ENCODE assay signal across 8 cellular contexts in genomic region chr22:46738961-46739870, GRCh38. TPM values are rescaled to one million over a fixed set of nuclear protein-coding genes. Genes with fewer than 3 reads are reported as not detected.
DNase-seq lines count a peak whose midpoint lies in the region; ATAC-seq, FAIRE-seq and TF ChIP-seq lines count a peak whose summit lies in the region.

No MANE protein-coding gene starts in this region.

- H3K4me3 ChIP-seq in SJSA1 (peak overlapping the region; percentile 99), astrocyte (ENCODE audit: insufficient read depth, low read depth, low read length) (peak overlapping the region; percentile 82), iPS-18a (ENCODE audit: low read length) (peak overlapping the region; percentile 57), spleen (peak overlapping the region; percentile 60 to 98 (median 84))

- H3K4me2 ChIP-seq in astrocyte (ENCODE audit: low read length) = peak overlapping the region; percentile 98

- intact Hi-C loops in spleen (cut with DNase I; ENCODE audit: low total_unique reads) = no loop called here

- H3K79me2 ChIP-seq in astrocyte (ENCODE audit: insufficient read depth, low read length) = peaks cover 42% of the 10 kb centered on the region

- H3K9me3 ChIP-seq in SJSA1 (replicated peaks) (peaks cover 4% of the 10 kb centered on the region; the same call in 1 of the 2 replicates), astrocyte (ENCODE audit: insufficient read depth, low read depth, low read length) (no peaks in the 10 kb centered on the region), iPS-18a (ENCODE audit: control insufficient read depth, low read depth, low read length) (no peaks in the 10 kb centered on the region), spleen (peaks cover 0 to 7% (median 2%) of the 10 kb centered on the region in 8 donors)

- peaks cover 2% of the 10 kb centered on the region for H3K36me3 Mint-ChIP-seq in astrocyte (ENCODE audit: low read depth, unreplicated experiment)

- TF ChIP-seq CTCF in astrocyte (IDR thresholded peaks at IDR 0.05; ENCODE audit: insufficient read depth, low read depth, low read length) (peak; percentile 7), spleen (IDR thresholded peaks at IDR 0.05 in 8 of 11, conservative IDR thresholded peaks at IDR 0.05 in 3 of 11) (peak in 6 of 11 experiments; percentile 23 to 61 (median 38))

- H2AFZ ChIP-seq in astrocyte (ENCODE audit: low read depth, low read length) = peak overlapping the region; percentile 68

- FAIRE-seq in astrocyte (lab: Jason Lieb, UNC) = no peak

- H3K4me3 Mint-ChIP-seq in astrocyte (ENCODE audit: unreplicated experiment) = peak overlapping the region; percentile 83

- H3K27ac ChIP-seq in SJSA1 (no peak overlapping the region), astrocyte (ENCODE audit: low read depth, low read length) (peak overlapping the region; percentile 38), iPS-18a (ENCODE audit: low read length) (no peak overlapping the region), spleen (peak overlapping the region; percentile 82 to 97 (median 92))

- peaks cover 33% of the 10 kb centered on the region for H4K20me1 ChIP-seq in astrocyte (ENCODE audit: insufficient read depth, low read length)

- no peak for TF ChIP-seq POLR2A in spleen (IDR thresholded peaks at IDR 0.05)

- DNase-seq in Ammon's horn (ENCODE audit: low spot score) (peak; percentile 50), SJSA1 (ENCODE audit: low read depth in 1 of 2, low spot score in 2 of 2) (peak; percentile 60 to 74), astrocyte (ENCODE audit: low read depth) (no peak), spleen (no peak), 8988T (no peak), cortex of kidney (lab: John Stamatoyannopoulos, UW) (no peak)

- H3K36me3 ChIP-seq in SJSA1 (peaks cover 17% of the 10 kb centered on the region), astrocyte (ENCODE audit: insufficient read depth, low read length) (no peaks in the 10 kb centered on the region), iPS-18a (ENCODE audit: control insufficient read depth, low read depth, low read length) (no peaks in the 10 kb centered on the region), spleen (no peaks in the 10 kb centered on the region)

- peaks cover 21% of the 10 kb centered on the region for H3K4me1 ChIP-seq in SJSA1 (replicated peaks)
- H3K4me1 ChIP-seq in astrocyte (ENCODE audit: insufficient read depth, low read length) = peaks cover 34% of the 10 kb centered on the region
- H3K4me1 ChIP-seq in iPS-18a (ENCODE audit: control insufficient read depth, low read depth, low read length) = peaks cover 18% of the 10 kb centered on the region
- peaks cover 36 to 54% (median 47%) of the 10 kb centered on the region in 6 donors for H3K4me1 ChIP-seq in spleen

- H3K4me1 Mint-ChIP-seq in astrocyte (ENCODE audit: low read depth, unreplicated experiment) = peaks cover 6% of the 10 kb centered on the region

- H3K27me3 ChIP-seq in SJSA1 (replicated peaks) (no peaks in the 10 kb centered on the region), astrocyte (ENCODE audit: insufficient read depth, low read length) (no peaks in the 10 kb centered on the region), iPS-18a (ENCODE audit: control insufficient read depth, insufficient read depth, low read length) (no peaks in the 10 kb centered on the region), spleen (replicated peaks in 1 of 7) (no peaks in the 10 kb centered on the region)

- peak overlapping the region; percentile 76 for H3K9ac ChIP-seq in astrocyte (ENCODE audit: low read length)
- H3K9ac ChIP-seq in iPS-18a (ENCODE audit: low read length) = no peak overlapping the region

- H3K27ac Mint-ChIP-seq in astrocyte (ENCODE audit: unreplicated experiment) = peak overlapping the region; percentile 78

- peak; percentile 28 for ATAC-seq in HG02678 (IDR thresholded peaks at IDR 0.05; ENCODE audit: unreplicated experiment)

- 69 to 90% (median 78%) methylated on average over 18 to 26 of the region's 26 CpGs for WGBS in spleen, 5 donors

- H3K9me3 Mint-ChIP-seq in astrocyte (ENCODE audit: unreplicated experiment) = no peaks in the 10 kb centered on the region

- H3K27me3 Mint-ChIP-seq in astrocyte (ENCODE audit: low read depth, unreplicated experiment) = no peaks in the 10 kb centered on the region

RNA-seq across cellular contexts. Expression of gene CERK, which starts 1.2 kb away (rescaled TPM):
- 45.0 and 61.6 TPM in 2 replicates for total RNA-seq in SJSA1 (2014; rRNA removed; shearing (Covaris generic))
- 18.8 and 23.2 TPM in 2 replicates for total RNA-seq in astrocyte
- 10 to 100 TPM; 31.3 to 47.1 (median 40.6) TPM for total RNA-seq in spleen
- polyA plus RNA-seq in spleen = 10 to 100 TPM; 13.7 to 17.1 (median 14.5) TPM

RNA-seq across cellular contexts. Expression of gene TBC1D22A, which starts 23.2 kb away (rescaled TPM):
- 10.5 and 18.5 TPM in 2 replicates for total RNA-seq in SJSA1 (2014; rRNA removed; shearing (Covaris generic))
- total RNA-seq in astrocyte = 20.9 and 24.2 TPM in 2 replicates
- total RNA-seq in spleen = 10 to 100 TPM; 40.1 to 66.9 (median 54.8) TPM
- polyA plus RNA-seq in spleen = 10 to 100 TPM; 17.2 to 34.0 (median 25.9) TPM

Comparison
In these comparisons a context has a peak if more than half of its experiments do, and no peak if none do; other contexts are left out.
1. DNase-seq: peak in Ammon's horn (single experiment) and SJSA1 (2 of 2); none in astrocyte (single experiment), spleen (single experiment), 8988T (single experiment) and cortex of kidney (single experiment).
2. H3K27ac ChIP-seq: peak in astrocyte (single experiment) and spleen (8 of 8); none in SJSA1 (single experiment) and iPS-18a (single experiment).
3. Peak in every context shown above with its lines, with median percentiles within 50 percentile points of each other: H3K4me3 ChIP-seq.